ENCODE assay signal across 10 cellular contexts in genomic region chr6:36956111-36956820, GRCh38. TPM values are rescaled to one million over a fixed set of nuclear protein-coding genes. Genes with fewer than 3 reads are reported as not detected.
DNase-seq lines count a peak whose midpoint lies in the region; ATAC-seq, FAIRE-seq and TF ChIP-seq lines count a peak whose summit lies in the region.
"Had no signal": no experiment of that assay in that cellular context is flagged by ENCODE, and none has a peak within 500 bp of the region (broad histone marks: within the 10 kb centered on the region; RNA-seq: fewer than 3 reads in every experiment).

No MANE protein-coding gene starts in this region.

- TF ChIP-seq CTCF in OCI-LY7 (conservative IDR thresholded peaks at IDR 0.05; ENCODE audit: low read length), result no peak

- no peaks in the 10 kb centered on the region for H4K20me1 ChIP-seq in OCI-LY7 (ENCODE audit: insufficient read depth, low read length)

- no peaks in the 10 kb centered on the region for H3K9me3 ChIP-seq in OCI-LY7 (ENCODE audit: low read length)
- no peaks in the 10 kb centered on the region for H3K9me3 ChIP-seq in small intestine (ENCODE audit: control insufficient read depth, low read depth)

- no TSS peak for BruUV-seq in OCI-LY7 (replicated peaks; lab: Mats Ljungman, UMichigan)

- POLR2A ChIA-PET in OCI-LY7 (lab: Charles Lee), result interaction anchor here (0.5 to 0.9 kb wide), 5 partner anchors 30 to 211 kb away, joined by 3 to 4 read pairs (median 3); partner anchors contain the start of gene MTCH1

- peak overlapping the region; percentile 56; the same call in 1 of the 2 replicates for H2AFZ ChIP-seq in OCI-LY7 (ENCODE audit: low read length)

- intact Hi-C loops in OCI-LY7 (cut with micrococcal nuclease; ENCODE audit: unreplicated experiment), result no loop called here

- CTCF ChIA-PET in OCI-LY7 (lab: Charles Lee; ENCODE audit: unreplicated experiment), result no interaction called here

- ATAC-seq in esophagus mucosa (peak; percentile 79), GM18520 (IDR thresholded peaks at IDR 0.05; ENCODE audit: unreplicated experiment) (no peak), GM18505 (IDR thresholded peaks at IDR 0.05; ENCODE audit: unreplicated experiment) (no peak)

- H3K4me1 ChIP-seq in OCI-LY7 (ENCODE audit: insufficient read depth, low read length, poor library complexity, severe bottlenecking), result peaks cover 20% of the 10 kb centered on the region
- H3K4me1 ChIP-seq in small intestine (ENCODE audit: control insufficient read depth in 2 of 2, insufficient read depth in 1 of 2, low read depth in 1 of 2, low read length in 1 of 2), result peaks cover 0 to 2% of the 10 kb centered on the region in 2 donors

- H3K27ac ChIP-seq in OCI-LY7 (ENCODE audit: low read depth, low read length, poor library complexity, severe bottlenecking) (no peak overlapping the region), small intestine (ENCODE audit: low read depth in 1 of 2, low read length in 1 of 2) (no peak overlapping the region)

- TF ChIP-seq POLR2A in GM18505 (IDR thresholded peaks at IDR 0.05; ENCODE audit: borderline replicate concordance, extremely low read depth, insufficient read depth, insufficient read length), result no peak

- no peak for FAIRE-seq in small intestine (lab: Jason Lieb, UNC)

- peak; percentile 57 for DNase-seq in activated CD8-positive, alpha-beta memory T cell treated with anti-CD3 and anti-CD28 coated beads for 24 hours
- no peak for DNase-seq in activated CD8-positive, alpha-beta memory T cell treated with anti-CD3 and anti-CD28 coated beads, Interleukin-2, amount 50 U/mL, for 4 hours
- DNase-seq in OCI-LY7 (ENCODE audit: low spot score) (no peak), small intestine (peak; percentile 84), NCI-H1092 (lab: John Stamatoyannopoulos, UW) (no peak)
- DNase-seq: NCI-H1048 had no signal

- H3K79me2 ChIP-seq in OCI-LY7 (ENCODE audit: insufficient read depth, low read depth, low read length), result no peaks in the 10 kb centered on the region

- H3K4me3 ChIP-seq in OCI-LY7 (ENCODE audit: low read depth, low read length, poor library complexity, severe bottlenecking), result no peak overlapping the region
- H3K4me3 ChIP-seq in small intestine (ENCODE audit: low read depth in 1 of 2, low read length in 2 of 2), result no peak overlapping the region

- H3K36me3 ChIP-seq in OCI-LY7 (ENCODE audit: insufficient read depth, low read length), result no peaks in the 10 kb centered on the region
- H3K36me3 ChIP-seq in small intestine (ENCODE audit: control insufficient read depth in 2 of 2, insufficient read depth in 2 of 2, low read length in 2 of 2), result no peaks in the 10 kb centered on the region

- H3K4me2 ChIP-seq in OCI-LY7 (ENCODE audit: low read length), result peak overlapping the region; percentile 45; the same call in 1 of the 2 replicates

- no peaks in the 10 kb centered on the region for H3K9me2 ChIP-seq in OCI-LY7 (ENCODE audit: insufficient read depth, low read length)

- WGBS in small intestine, 3 donors, result 32 to 73% (median 44%) methylated on average over 7 of the region's 7 CpGs

- no peaks in the 10 kb centered on the region for H3K27me3 ChIP-seq in small intestine (ENCODE audit: control insufficient read depth in 2 of 2, insufficient read depth in 2 of 2, low read length in 2 of 2)

RNA-seq across cellular contexts. Expression of gene PI16, which starts 1.7 kb away (rescaled TPM):
- not detected in 2 replicates for total RNA-seq in OCI-LY7 (2014; rRNA removed; shearing (Covaris generic))
- total RNA-seq in OCI-LY7 (2022) (0.30 TPM in 1 of 2 replicates, not detected in the other), esophagus mucosa (0.20 TPM)
- 1 to 10 TPM in 1 of 3 donors, under 1 TPM in 1, not detected in 1; 0.27 to 2.3 TPM for polyA plus RNA-seq in small intestine
- total RNA-seq: neural crest cell had no signal

RNA-seq across cellular contexts. Expression of gene MTCH1, which starts 29.7 kb away (rescaled TPM):
- 81.4 and 93.7 TPM in 2 replicates for total RNA-seq in OCI-LY7 (2014; rRNA removed; shearing (Covaris generic))
- total RNA-seq in OCI-LY7 (2022) (72.5 and 79.6 TPM in 2 replicates), esophagus mucosa (88.0 TPM)
- 100 to 1,000 TPM; 122 to 134 (median 125) TPM for polyA plus RNA-seq in small intestine

RNA-seq across cellular contexts. Expression of gene FGD2, which starts 49.2 kb away (rescaled TPM):
- 23.8 and 27.8 TPM in 2 replicates for total RNA-seq in OCI-LY7 (2014; rRNA removed; shearing (Covaris generic))
- total RNA-seq in OCI-LY7 (2022), result 45.7 and 48.6 TPM in 2 replicates
- 9.8 TPM for total RNA-seq in esophagus mucosa
- polyA plus RNA-seq in small intestine, result 1 to 10 TPM; 1.1 to 8.8 (median 5.7) TPM
- total RNA-seq: neural crest cell had no signal

Comparison
In these comparisons a context has a peak if more than half of its experiments do, and no peak if none do; other contexts are left out.
1. DNase-seq: peak in activated CD8-positive, alpha-beta memory T cell treated with anti-CD3 and anti-CD28 coated beads for 24 hours (single experiment) and small intestine (single experiment); none in activated CD8-positive, alpha-beta memory T cell treated with anti-CD3 and anti-CD28 coated beads, Interleukin-2, amount 50 U/mL, for 4 hours (single experiment), OCI-LY7 (single experiment) and NCI-H1092 (single experiment).